ENCODE assay signal across 1 cellular context in the genomic region with DNA sequence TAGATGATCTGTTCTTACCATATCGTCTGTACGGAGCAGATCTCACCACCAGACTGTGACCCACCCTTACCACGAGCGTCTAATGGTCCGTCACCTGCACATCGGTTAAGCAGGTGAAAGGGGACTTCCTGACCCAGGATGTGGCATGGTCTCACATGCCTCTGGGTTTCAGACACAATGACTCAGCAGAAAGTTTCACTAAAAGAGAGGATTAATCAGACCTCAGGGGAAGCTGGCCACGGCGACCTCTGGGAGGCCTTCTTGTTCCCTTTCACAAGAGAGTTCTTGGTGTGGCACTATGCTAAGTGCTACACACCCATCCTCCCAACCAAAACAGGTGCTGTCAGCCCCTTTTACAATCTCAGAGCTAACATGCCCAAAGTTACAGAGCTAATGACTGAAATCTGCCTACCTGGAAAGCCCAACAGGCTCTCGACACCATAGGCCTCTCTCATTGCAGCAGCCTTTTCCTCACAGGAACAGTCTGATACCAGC.
TF ChIP-seq lines count a peak whose summit lies in the region.

No MANE protein-coding gene starts in this region.

TF ChIP-seq in GM23338, 12 proteins besides CTCF, POLR2A, EP300 and RAD21 (continued from another document):
- TF ChIP-seq, protein P1, sequence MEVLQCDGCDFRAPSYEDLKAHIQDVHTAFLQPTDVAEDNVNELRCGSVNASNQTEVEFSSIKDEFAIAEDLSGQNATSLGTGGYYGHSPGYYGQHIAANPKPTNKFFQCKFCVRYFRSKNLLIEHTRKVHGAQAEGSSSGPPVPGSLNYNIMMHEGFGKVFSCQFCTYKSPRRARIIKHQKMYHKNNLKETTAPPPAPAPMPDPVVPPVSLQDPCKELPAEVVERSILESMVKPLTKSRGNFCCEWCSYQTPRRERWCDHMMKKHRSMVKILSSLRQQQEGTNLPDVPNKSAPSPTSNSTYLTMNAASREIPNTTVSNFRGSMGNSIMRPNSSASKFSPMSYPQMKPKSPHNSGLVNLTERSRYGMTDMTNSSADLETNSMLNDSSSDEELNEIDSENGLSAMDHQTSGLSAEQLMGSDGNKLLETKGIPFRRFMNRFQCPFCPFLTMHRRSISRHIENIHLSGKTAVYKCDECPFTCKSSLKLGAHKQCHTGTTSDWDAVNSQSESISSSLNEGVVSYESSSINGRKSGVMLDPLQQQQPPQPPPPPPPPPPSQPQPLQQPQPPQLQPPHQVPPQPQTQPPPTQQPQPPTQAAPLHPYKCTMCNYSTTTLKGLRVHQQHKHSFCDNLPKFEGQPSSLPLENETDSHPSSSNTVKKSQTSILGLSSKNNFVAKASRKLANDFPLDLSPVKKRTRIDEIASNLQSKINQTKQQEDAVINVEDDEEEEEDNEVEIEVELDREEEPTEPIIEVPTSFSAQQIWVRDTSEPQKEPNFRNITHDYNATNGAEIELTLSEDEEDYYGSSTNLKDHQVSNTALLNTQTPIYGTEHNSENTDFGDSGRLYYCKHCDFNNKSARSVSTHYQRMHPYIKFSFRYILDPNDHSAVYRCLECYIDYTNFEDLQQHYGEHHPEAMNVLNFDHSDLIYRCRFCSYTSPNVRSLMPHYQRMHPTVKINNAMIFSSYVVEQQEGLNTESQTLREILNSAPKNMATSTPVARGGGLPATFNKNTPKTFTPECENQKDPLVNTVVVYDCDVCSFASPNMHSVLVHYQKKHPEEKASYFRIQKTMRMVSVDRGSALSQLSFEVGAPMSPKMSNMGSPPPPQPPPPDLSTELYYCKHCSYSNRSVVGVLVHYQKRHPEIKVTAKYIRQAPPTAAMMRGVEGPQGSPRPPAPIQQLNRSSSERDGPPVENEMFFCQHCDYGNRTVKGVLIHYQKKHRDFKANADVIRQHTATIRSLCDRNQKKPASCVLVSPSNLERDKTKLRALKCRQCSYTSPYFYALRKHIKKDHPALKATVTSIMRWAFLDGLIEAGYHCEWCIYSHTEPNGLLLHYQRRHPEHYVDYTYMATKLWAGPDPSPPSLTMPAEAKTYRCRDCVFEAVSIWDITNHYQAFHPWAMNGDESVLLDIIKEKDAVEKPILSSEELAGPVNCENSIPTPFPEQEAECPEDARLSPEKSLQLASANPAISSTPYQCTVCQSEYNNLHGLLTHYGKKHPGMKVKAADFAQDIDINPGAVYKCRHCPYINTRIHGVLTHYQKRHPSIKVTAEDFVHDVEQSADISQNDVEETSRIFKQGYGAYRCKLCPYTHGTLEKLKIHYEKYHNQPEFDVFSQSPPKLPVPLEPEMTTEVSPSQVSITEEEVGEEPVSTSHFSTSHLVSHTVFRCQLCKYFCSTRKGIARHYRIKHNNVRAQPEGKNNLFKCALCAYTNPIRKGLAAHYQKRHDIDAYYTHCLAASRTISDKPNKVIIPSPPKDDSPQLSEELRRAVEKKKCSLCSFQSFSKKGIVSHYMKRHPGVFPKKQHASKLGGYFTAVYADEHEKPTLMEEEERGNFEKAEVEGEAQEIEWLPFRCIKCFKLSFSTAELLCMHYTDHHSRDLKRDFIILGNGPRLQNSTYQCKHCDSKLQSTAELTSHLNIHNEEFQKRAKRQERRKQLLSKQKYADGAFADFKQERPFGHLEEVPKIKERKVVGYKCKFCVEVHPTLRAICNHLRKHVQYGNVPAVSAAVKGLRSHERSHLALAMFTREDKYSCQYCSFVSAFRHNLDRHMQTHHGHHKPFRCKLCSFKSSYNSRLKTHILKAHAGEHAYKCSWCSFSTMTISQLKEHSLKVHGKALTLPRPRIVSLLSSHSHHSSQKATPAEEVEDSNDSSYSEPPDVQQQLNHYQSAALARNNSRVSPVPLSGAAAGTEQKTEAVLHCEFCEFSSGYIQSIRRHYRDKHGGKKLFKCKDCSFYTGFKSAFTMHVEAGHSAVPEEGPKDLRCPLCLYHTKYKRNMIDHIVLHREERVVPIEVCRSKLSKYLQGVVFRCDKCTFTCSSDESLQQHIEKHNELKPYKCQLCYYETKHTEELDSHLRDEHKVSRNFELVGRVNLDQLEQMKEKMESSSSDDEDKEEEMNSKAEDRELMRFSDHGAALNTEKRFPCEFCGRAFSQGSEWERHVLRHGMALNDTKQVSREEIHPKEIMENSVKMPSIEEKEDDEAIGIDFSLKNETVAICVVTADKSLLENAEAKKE (CRISPR knock-in tag; IDR thresholded peaks at IDR 0.05), result no peak
- TF ChIP-seq ZNF331 (CRISPR knock-in tag; IDR thresholded peaks at IDR 0.05; ENCODE audit: low read depth), result no peak
- TF ChIP-seq EZH2 (IDR thresholded peaks at IDR 0.05; ENCODE audit: low read depth, unreplicated experiment), result no peak
- TF ChIP-seq POLR2AphosphoS5 (IDR thresholded peaks at IDR 0.05; ENCODE audit: low read depth), result no peak
- TF ChIP-seq JUNB (IDR thresholded peaks at IDR 0.05; ENCODE audit: unreplicated experiment), result no peak
- TF ChIP-seq ZNF114 (CRISPR knock-in tag; IDR thresholded peaks at IDR 0.05), result no peak
